ENCODE assay signal across 8 cellular contexts in genomic region chr5:157252741-157253465, GRCh38. TPM values are rescaled to one million over a fixed set of nuclear protein-coding genes. Genes with fewer than 3 reads are reported as not detected.
A peak's percentile ranks its signal among the peaks of the same experiment; 100 is the strongest.
DNase-seq lines count a peak whose midpoint lies in the region; ATAC-seq lines count a peak whose summit lies in the region.

No MANE protein-coding gene starts in this region.

- H3K4me3 Mint-ChIP-seq in T-helper 2 cell treated with Interferon-gamma antibody and Interleukin-4, amounts not matched to agents 5 μg/mL and 100 μg/mL, for 36 hours = peak overlapping the region; percentile 66

- no peaks in the 10 kb centered on the region for H3K9me3 Mint-ChIP-seq in T-helper 2 cell treated with Interferon-gamma antibody and Interleukin-4, amounts not matched to agents 5 μg/mL and 100 μg/mL, for 36 hours

- peak overlapping the region; percentile 98 for H3K27ac Mint-ChIP-seq in T-helper 2 cell treated with Interferon-gamma antibody and Interleukin-4, amounts not matched to agents 5 μg/mL and 100 μg/mL, for 36 hours

- peak; percentile 75 for ATAC-seq in HG03025 (IDR thresholded peaks at IDR 0.05; ENCODE audit: low FRiP score, unreplicated experiment)
- peak; percentile 76 for ATAC-seq in stimulated activated naive CD8-positive, alpha-beta T cell treated with anti-CD3 and anti-CD28 coated beads, Interleukin-15, Interleukin-2, amounts not matched to agents 100 U/mL and 50 U/mL, for 24 hours

- in situ Hi-C loops in G401 (cut with HindIII; ENCODE audit: low sequenced_read_pairs) = no loop called here

- peak; percentile 47 for DNase-seq in activated T-cell treated with anti-CD3 and anti-CD28 coated beads for 24 hours (ENCODE audit: low read depth)
- no peak for DNase-seq in activated T-cell treated with anti-CD3 and anti-CD28 coated beads for 4 hours
- DNase-seq in T-helper 2 cell treated with Interferon-gamma antibody and Interleukin-4, amounts not matched to agents 5 μg/mL and 100 μg/mL, for 36 hours (ENCODE audit: low spot score) = peak; percentile 77
- DNase-seq in effector CD8-positive, alpha-beta T cell (lab: John Stamatoyannopoulos, UW) = peak; percentile 35
- DNase-seq in stimulated activated naive CD8-positive, alpha-beta T cell treated with anti-CD3 and anti-CD28 coated beads, Interleukin-15, Interleukin-2, amounts not matched to agents 100 U/mL and 50 U/mL, for 24 hours = peak; percentile 59
- DNase-seq in G401 (ENCODE audit: low spot score) = no peak
- DNase-seq in COR-L47 (lab: John Stamatoyannopoulos, UW) = no peak

- peaks cover 91% of the 10 kb centered on the region for H3K4me1 Mint-ChIP-seq in T-helper 2 cell treated with Interferon-gamma antibody and Interleukin-4, amounts not matched to agents 5 μg/mL and 100 μg/mL, for 36 hours (ENCODE audit: low read depth)

- H3K36me3 Mint-ChIP-seq in T-helper 2 cell treated with Interferon-gamma antibody and Interleukin-4, amounts not matched to agents 5 μg/mL and 100 μg/mL, for 36 hours (ENCODE audit: low read depth) = peaks cover 94% of the 10 kb centered on the region

- no peaks in the 10 kb centered on the region for H3K27me3 Mint-ChIP-seq in T-helper 2 cell treated with Interferon-gamma antibody and Interleukin-4, amounts not matched to agents 5 μg/mL and 100 μg/mL, for 36 hours (ENCODE audit: low read depth)

RNA-seq across cellular contexts. Expression of gene CYFIP2, which starts 13.0 kb away (rescaled TPM):
- 22.6 and 32.0 TPM in 2 replicates for total RNA-seq in G401 (2014; rRNA removed; shearing (Covaris generic))

Comparison
In these comparisons a context has a peak if more than half of its experiments do, and no peak if none do; other contexts are left out.
1. DNase-seq: peak in activated T-cell treated with anti-CD3 and anti-CD28 coated beads for 24 hours (single experiment), T-helper 2 cell treated with Interferon-gamma antibody and Interleukin-4, amounts not matched to agents 5 μg/mL and 100 μg/mL, for 36 hours (single experiment), effector CD8-positive, alpha-beta T cell (single experiment) and stimulated activated naive CD8-positive, alpha-beta T cell treated with anti-CD3 and anti-CD28 coated beads, Interleukin-15, Interleukin-2, amounts not matched to agents 100 U/mL and 50 U/mL, for 24 hours (single experiment); none in activated T-cell treated with anti-CD3 and anti-CD28 coated beads for 4 hours (single experiment), G401 (single experiment) and COR-L47 (single experiment).